In genomic region chr18:25234740-25235345, GRCh38 we compare ENCODE assay signal across 2 cellular contexts.
A peak's percentile ranks its signal among the peaks of the same experiment; 100 is the strongest.
TF ChIP-seq lines count a peak whose summit lies in the region.

No MANE protein-coding gene starts in this region.

TF ChIP-seq in IMR-90, 13 proteins besides CTCF, POLR2A, EP300 and RAD21 (continued from another document):
- no peak for TF ChIP-seq RCOR1 (IDR thresholded peaks at IDR 0.05; ENCODE audit: insufficient replicate concordance, low read length)
- no peak for TF ChIP-seq FOS (IDR thresholded peaks at IDR 0.05; ENCODE audit: low read depth, low read length)
- no peak for TF ChIP-seq CEBPB (IDR thresholded peaks at IDR 0.05; ENCODE audit: low read depth, low read length)
- TF ChIP-seq ELK1 (IDR thresholded peaks at IDR 0.05; ENCODE audit: borderline replicate concordance, low read depth, low read length), result no peak
- no peak for TF ChIP-seq MAFK (IDR thresholded peaks at IDR 0.05; ENCODE audit: low read depth, low read length)
- no peak for TF ChIP-seq SMC3 (IDR thresholded peaks at IDR 0.05; ENCODE audit: low read depth, low read length)
- TF ChIP-seq CHD1 (IDR thresholded peaks at IDR 0.05; ENCODE audit: low read depth, low read length), result no peak
- TF ChIP-seq NFE2L2 (IDR thresholded peaks at IDR 0.05; ENCODE audit: low read depth, low read length), result no peak
- TF ChIP-seq USF2 (IDR thresholded peaks at IDR 0.05; ENCODE audit: low read depth, low read length), result no peak
- no peak for TF ChIP-seq MXI1 (IDR thresholded peaks at IDR 0.05; ENCODE audit: borderline replicate concordance, low read depth, low read length)
- no peak for TF ChIP-seq MAZ (IDR thresholded peaks at IDR 0.05; ENCODE audit: borderline replicate concordance, low read depth, low read length)
- no peak for TF ChIP-seq RFX5 (IDR thresholded peaks at IDR 0.05; ENCODE audit: low read depth, low read length)

TF ChIP-seq in WTC11, 78 proteins besides CTCF, POLR2A, EP300 and RAD21 (continued from another document):
- TF ChIP-seq HMGA2 (CRISPR knock-in tag; IDR thresholded peaks at IDR 0.05), result peak; percentile 97
